18 cellular contexts compared by ENCODE assay signal in genomic region chr12:23217716-23218115, GRCh38.
"Had no signal": no experiment of that assay in that cellular context is flagged by ENCODE, and none has a peak within 500 bp of the region (broad histone marks: within the 10 kb centered on the region; RNA-seq: fewer than 3 reads in every experiment).

No MANE protein-coding gene starts in this region.

- H3K36me3 ChIP-seq: MG63 had no signal

- DNase-seq: IMR-90, Karpas-422, KG1, MG63, NCI-H1092, NCI-H1105 treated with DMSO at 0.1 percent for 48 hours, NCI-H1417 treated with DMSO at 0.1 percent for 48 hours, NCI-H146, NCI-H1694 treated with DMSO at 0.1 percent for 48 hours, NCI-H1930, NCI-H2081, NCI-H2107, NCI-H226, NCI-H446, NCI-H510A, NCI-H774, RPMI8226, SHP77 had no signal

- H3K4me3 ChIP-seq: MG63 had no signal

- H3K27me3 ChIP-seq: MG63 had no signal
